1 cellular context compared by ENCODE assay signal in the genomic region with DNA sequence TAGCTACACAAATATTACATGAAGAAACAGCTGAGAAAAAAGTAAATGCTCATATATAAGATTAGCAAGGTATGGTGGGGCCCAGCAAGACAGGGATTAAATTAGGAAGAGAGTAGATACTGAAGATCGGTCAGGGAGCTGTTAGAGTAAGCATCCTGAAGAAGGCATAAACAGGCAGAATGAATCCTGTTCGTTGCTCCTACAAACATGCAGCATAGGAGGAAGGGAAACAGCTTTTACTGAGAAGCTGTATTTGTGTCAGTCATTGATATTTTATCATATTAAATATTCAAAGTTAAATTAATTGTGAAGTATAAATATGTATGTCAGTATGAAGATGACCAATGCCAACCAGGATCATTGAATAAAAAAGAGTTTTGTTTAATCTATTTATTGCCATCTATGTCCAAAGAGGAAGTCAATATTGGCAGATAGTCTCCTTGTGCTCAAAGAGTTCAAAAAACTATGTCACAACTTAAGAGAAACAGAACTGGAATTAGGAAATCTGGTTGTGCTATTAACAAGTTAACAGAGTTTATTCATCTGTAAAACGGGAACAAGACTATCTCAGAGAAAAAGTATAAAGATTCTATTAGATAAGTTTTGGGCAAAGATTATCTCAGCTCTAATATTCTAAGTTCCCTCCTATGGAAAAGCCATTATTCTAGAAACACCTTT.
TF ChIP-seq lines count a peak whose summit lies in the region.

No MANE protein-coding gene starts in this region.

TF ChIP-seq in HepG2, 621 proteins besides CTCF, POLR2A, EP300 and RAD21 (continued from another document):
- TF ChIP-seq, protein P1, sequence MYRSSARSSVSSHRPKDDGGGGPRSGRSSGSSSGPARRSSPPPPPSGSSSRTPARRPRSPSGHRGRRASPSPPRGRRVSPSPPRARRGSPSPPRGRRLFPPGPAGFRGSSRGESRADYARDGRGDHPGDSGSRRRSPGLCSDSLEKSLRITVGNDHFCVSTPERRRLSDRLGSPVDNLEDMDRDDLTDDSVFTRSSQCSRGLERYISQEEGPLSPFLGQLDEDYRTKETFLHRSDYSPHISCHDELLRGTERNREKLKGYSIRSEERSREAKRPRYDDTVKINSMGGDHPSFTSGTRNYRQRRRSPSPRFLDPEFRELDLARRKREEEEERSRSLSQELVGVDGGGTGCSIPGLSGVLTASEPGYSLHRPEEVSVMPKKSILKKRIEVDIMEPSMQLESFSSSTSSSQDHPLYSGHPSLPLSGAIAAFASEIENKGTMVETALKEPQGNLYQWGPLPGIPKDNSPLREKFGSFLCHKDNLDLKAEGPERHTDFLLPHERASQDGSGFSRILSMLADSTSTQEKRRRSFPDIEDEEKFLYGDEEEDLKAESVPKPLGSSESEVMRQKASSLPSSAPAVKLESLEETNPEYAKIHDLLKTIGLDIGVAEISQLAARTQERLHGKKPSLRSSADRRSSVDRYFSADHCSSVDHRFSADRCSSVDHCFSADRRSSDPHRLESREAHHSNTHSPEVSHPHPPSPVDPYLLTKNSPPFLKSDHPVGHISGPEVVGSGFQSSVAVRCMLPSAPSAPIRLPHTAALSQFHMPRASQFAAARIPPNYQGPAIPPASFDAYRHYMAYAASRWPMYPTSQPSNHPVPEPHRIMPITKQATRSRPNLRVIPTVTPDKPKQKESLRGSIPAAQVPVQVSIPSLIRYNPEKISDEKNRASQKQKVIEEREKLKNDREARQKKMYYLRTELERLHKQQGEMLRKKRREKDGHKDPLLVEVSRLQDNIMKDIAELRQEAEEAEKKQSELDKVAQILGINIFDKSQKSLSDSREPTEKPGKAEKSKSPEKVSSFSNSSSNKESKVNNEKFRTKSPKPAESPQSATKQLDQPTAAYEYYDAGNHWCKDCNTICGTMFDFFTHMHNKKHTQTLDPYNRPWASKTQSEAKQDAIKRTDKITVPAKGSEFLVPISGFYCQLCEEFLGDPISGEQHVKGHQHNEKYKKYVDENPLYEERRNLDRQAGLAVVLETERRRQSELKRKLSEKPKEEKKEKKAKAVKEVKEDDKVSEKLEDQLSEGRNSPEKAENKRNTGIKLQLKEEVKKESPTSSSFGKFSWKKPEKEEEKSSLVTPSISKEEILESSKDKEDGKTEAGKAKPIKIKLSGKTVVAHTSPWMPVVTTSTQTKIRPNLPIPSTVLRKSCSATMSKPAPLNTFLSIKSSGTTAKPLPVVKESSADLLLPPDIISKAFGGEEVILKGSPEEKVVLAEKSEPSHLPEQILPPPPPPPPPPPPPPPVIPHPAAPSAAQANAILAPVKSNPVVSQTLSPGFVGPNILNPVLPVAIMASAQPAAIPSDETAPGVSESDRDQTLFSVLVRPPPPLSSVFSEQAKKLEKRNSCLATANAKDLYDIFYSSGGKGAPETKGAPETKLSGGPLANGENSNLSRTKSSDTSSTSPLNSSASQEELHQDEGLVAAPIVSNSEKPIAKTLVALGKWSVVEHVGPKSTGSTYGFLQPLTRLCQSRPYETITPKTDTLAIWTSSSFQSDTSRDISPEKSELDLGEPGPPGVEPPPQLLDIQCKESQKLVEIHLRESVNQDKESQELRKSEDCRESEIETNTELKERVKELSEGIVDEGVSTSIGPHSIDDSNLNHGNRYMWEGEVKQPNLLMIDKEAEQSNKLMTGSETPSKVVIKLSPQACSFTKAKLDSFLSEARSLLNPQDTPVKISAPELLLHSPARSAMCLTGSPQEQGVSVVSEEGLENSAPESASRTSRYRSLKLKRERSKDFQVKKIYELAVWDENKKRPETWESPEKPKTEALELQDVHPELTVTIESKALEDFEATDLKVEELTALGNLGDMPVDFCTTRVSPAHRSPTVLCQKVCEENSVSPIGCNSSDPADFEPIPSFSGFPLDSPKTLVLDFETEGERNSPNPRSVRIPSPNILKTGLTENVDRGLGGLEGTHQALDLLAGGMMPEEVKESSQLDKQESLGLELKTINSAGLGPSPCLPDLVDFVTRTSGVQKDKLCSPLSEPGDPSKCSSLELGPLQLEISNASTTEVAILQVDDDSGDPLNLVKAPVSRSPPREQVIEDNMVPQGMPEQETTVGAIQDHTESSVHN (CRISPR knock-in tag; IDR thresholded peaks at IDR 0.05): no peak
- TF ChIP-seq ADNP (CRISPR knock-in tag; IDR thresholded peaks at IDR 0.05) (no peak), TBL1XR1 (IDR thresholded peaks at IDR 0.05; ENCODE audit: borderline replicate concordance, low read length, partially characterized antibody) (no peak), NCOA5 (CRISPR knock-in tag; IDR thresholded peaks at IDR 0.05) (no peak), ARNTL (CRISPR knock-in tag; IDR thresholded peaks at IDR 0.05) (no peak), SNAPC2 (CRISPR knock-in tag; IDR thresholded peaks at IDR 0.05) (no peak), POLR2AphosphoS2 (IDR thresholded peaks at IDR 0.05; ENCODE audit: low read depth, low read length) (no peak), CBFB (CRISPR knock-in tag; IDR thresholded peaks at IDR 0.05) (no peak), SKI (IDR thresholded peaks at IDR 0.05; ENCODE audit: partially characterized antibody) (no peak), ZNF121 (CRISPR knock-in tag; IDR thresholded peaks at IDR 0.05) (no peak), ZFYVE20 (CRISPR knock-in tag; IDR thresholded peaks at IDR 0.05; ENCODE audit: borderline replicate concordance, low read depth) (no peak), FOSL1 (CRISPR knock-in tag; IDR thresholded peaks at IDR 0.05; ENCODE audit: borderline replicate concordance) (no peak)
- TF ChIP-seq, protein P2, sequence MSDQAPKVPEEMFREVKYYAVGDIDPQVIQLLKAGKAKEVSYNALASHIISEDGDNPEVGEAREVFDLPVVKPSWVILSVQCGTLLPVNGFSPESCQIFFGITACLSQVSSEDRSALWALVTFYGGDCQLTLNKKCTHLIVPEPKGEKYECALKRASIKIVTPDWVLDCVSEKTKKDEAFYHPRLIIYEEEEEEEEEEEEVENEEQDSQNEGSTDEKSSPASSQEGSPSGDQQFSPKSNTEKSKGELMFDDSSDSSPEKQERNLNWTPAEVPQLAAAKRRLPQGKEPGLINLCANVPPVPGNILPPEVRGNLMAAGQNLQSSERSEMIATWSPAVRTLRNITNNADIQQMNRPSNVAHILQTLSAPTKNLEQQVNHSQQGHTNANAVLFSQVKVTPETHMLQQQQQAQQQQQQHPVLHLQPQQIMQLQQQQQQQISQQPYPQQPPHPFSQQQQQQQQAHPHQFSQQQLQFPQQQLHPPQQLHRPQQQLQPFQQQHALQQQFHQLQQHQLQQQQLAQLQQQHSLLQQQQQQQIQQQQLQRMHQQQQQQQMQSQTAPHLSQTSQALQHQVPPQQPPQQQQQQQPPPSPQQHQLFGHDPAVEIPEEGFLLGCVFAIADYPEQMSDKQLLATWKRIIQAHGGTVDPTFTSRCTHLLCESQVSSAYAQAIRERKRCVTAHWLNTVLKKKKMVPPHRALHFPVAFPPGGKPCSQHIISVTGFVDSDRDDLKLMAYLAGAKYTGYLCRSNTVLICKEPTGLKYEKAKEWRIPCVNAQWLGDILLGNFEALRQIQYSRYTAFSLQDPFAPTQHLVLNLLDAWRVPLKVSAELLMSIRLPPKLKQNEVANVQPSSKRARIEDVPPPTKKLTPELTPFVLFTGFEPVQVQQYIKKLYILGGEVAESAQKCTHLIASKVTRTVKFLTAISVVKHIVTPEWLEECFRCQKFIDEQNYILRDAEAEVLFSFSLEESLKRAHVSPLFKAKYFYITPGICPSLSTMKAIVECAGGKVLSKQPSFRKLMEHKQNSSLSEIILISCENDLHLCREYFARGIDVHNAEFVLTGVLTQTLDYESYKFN (CRISPR knock-in tag; conservative IDR thresholded peaks at IDR 0.05): no peak
- TF ChIP-seq, protein P3, sequence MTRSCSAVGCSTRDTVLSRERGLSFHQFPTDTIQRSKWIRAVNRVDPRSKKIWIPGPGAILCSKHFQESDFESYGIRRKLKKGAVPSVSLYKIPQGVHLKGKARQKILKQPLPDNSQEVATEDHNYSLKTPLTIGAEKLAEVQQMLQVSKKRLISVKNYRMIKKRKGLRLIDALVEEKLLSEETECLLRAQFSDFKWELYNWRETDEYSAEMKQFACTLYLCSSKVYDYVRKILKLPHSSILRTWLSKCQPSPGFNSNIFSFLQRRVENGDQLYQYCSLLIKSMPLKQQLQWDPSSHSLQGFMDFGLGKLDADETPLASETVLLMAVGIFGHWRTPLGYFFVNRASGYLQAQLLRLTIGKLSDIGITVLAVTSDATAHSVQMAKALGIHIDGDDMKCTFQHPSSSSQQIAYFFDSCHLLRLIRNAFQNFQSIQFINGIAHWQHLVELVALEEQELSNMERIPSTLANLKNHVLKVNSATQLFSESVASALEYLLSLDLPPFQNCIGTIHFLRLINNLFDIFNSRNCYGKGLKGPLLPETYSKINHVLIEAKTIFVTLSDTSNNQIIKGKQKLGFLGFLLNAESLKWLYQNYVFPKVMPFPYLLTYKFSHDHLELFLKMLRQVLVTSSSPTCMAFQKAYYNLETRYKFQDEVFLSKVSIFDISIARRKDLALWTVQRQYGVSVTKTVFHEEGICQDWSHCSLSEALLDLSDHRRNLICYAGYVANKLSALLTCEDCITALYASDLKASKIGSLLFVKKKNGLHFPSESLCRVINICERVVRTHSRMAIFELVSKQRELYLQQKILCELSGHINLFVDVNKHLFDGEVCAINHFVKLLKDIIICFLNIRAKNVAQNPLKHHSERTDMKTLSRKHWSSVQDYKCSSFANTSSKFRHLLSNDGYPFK (CRISPR knock-in tag; IDR thresholded peaks at IDR 0.05; ENCODE audit: borderline replicate concordance): no peak
